Comparison of ENCODE assay signal across 1 cellular context in the genomic region with DNA sequence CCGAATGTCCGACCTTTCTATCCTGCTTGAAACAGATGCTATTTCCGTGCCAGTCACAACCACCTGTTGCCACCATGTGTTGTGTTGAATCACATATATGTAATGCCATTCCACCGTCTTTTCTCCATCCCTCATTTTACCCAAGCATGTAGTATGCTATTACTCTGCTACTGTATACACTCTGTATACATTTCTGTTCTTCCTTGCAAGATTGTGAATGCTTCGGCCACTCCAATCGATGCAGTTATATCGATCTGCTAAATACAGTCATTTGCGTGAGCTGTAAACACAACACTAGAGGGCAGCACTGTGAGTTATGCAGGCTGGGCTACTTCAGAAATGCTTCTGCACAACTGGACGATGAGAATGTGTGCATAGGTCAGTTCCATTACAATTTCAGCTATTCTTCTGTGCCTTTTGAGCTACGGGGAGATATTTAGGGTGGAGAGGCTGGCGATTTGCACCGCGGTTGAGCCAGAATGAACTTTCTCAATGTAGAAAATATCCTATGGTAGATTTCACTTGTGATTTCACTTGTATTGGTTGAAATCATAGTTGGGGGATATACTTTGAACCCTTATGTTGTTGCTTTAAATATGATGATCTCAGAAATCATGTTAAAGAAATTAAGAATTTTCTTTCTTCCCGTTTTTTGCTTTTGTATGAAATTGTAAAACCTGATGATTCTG.
TF ChIP-seq lines count a peak whose summit lies in the region.

No MANE protein-coding gene starts in this region.

TF ChIP-seq in HCT116, 20 proteins besides CTCF, POLR2A, EP300 and RAD21:
- TF ChIP-seq, protein P1, sequence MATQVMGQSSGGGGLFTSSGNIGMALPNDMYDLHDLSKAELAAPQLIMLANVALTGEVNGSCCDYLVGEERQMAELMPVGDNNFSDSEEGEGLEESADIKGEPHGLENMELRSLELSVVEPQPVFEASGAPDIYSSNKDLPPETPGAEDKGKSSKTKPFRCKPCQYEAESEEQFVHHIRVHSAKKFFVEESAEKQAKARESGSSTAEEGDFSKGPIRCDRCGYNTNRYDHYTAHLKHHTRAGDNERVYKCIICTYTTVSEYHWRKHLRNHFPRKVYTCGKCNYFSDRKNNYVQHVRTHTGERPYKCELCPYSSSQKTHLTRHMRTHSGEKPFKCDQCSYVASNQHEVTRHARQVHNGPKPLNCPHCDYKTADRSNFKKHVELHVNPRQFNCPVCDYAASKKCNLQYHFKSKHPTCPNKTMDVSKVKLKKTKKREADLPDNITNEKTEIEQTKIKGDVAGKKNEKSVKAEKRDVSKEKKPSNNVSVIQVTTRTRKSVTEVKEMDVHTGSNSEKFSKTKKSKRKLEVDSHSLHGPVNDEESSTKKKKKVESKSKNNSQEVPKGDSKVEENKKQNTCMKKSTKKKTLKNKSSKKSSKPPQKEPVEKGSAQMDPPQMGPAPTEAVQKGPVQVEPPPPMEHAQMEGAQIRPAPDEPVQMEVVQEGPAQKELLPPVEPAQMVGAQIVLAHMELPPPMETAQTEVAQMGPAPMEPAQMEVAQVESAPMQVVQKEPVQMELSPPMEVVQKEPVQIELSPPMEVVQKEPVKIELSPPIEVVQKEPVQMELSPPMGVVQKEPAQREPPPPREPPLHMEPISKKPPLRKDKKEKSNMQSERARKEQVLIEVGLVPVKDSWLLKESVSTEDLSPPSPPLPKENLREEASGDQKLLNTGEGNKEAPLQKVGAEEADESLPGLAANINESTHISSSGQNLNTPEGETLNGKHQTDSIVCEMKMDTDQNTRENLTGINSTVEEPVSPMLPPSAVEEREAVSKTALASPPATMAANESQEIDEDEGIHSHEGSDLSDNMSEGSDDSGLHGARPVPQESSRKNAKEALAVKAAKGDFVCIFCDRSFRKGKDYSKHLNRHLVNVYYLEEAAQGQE (IDR thresholded peaks at IDR 0.05; ENCODE audit: low read depth): no peak
- TF ChIP-seq SRF (IDR thresholded peaks at IDR 0.05; ENCODE audit: low read depth) (no peak), CEBPB (IDR thresholded peaks at IDR 0.05; ENCODE audit: low read depth) (no peak), SP1 (IDR thresholded peaks at IDR 0.05; ENCODE audit: low read depth) (no peak), POLR2AphosphoS5 (IDR thresholded peaks at IDR 0.05; ENCODE audit: low read depth, low read length) (no peak), ZNF274 (IDR thresholded peaks at IDR 0.05; ENCODE audit: low read depth, low read length) (no peak), EZH2 (IDR thresholded peaks at IDR 0.05) (no peak), JUND (IDR thresholded peaks at IDR 0.05) (no peak), YY1 (IDR thresholded peaks at IDR 0.05; ENCODE audit: extremely low read depth, insufficient replicate concordance, low read depth, low read length) (no peak), FOSL1 (IDR thresholded peaks at IDR 0.05; ENCODE audit: low read depth) (no peak), ELF1 (IDR thresholded peaks at IDR 0.05; ENCODE audit: borderline replicate concordance, low read depth) (no peak), EGR1 (IDR thresholded peaks at IDR 0.05; ENCODE audit: low read depth) (no peak), ZFX (IDR thresholded peaks at IDR 0.05) (no peak), EZH2phosphoT487 (IDR thresholded peaks at IDR 0.05; ENCODE audit: borderline replicate concordance) (no peak)
- TF ChIP-seq, protein P2, sequence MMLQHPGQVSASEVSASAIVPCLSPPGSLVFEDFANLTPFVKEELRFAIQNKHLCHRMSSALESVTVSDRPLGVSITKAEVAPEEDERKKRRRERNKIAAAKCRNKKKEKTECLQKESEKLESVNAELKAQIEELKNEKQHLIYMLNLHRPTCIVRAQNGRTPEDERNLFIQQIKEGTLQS (IDR thresholded peaks at IDR 0.05): no peak
